ENCODE assay signal across 24 cellular contexts in the genomic region with DNA sequence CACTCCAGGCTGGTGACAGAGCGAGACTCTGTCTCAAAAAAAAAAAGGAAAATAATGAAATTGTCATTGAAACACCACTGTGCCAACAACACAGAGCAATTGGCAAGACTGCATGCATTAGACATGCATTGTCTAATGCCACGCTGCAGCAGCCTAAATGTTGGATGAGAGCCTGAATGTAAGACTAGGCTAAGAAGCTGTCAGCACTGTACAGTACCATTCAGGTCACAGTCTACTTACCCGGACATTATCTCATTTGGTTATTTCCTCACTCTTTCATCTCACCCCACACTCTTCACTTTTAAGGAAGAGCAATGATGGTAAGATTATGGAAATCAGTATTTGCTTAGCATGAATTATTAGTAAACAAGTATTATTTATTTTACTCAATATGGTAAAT. TPM values are rescaled to one million over a fixed set of nuclear protein-coding genes. Genes with fewer than 3 reads are reported as not detected.
A peak's percentile ranks its signal among the peaks of the same experiment; 100 is the strongest.
DNase-seq lines count a peak whose midpoint lies in the region; ATAC-seq and TF ChIP-seq lines count a peak whose summit lies in the region.
"Had no signal": no experiment of that assay in that cellular context is flagged by ENCODE, and none has a peak within 500 bp of the region (broad histone marks: within the 10 kb centered on the region; RNA-seq: fewer than 3 reads in every experiment).

No MANE protein-coding gene starts in this region.

- H3K27ac ChIP-seq in right cardiac atrium (ENCODE audit: low read length) (no peak overlapping the region), heart right ventricle (no peak overlapping the region)
- H3K27ac ChIP-seq: BLaER1 had no signal

- H3K27ac Mint-ChIP-seq in activated CD8-positive, alpha-beta memory T cell treated with anti-CD3 and anti-CD28 coated beads, Interleukin-2, amount 10 ng/mL, durations not matched to agents 7 days and 5 days: no peak overlapping the region
- H3K27ac Mint-ChIP-seq: CD14-positive monocyte; CD4-positive, alpha-beta memory T cell; CD4-positive, CD25-positive, alpha-beta regulatory T cell; CD8-positive, alpha-beta memory T cell had no signal

- H3K36me3 ChIP-seq in heart right ventricle: no peaks in the 10 kb centered on the region
- H3K36me3 ChIP-seq: BE2C, BLaER1 had no signal

- no peaks in the 10 kb centered on the region for H3K27me3 ChIP-seq in right cardiac atrium (ENCODE audit: control insufficient read depth, insufficient read depth)
- no peaks in the 10 kb centered on the region for H3K27me3 ChIP-seq in heart right ventricle
- H3K27me3 ChIP-seq: BE2C, BLaER1 had no signal

- no peaks in the 10 kb centered on the region for H3K36me3 Mint-ChIP-seq in activated CD8-positive, alpha-beta memory T cell treated with anti-CD3 and anti-CD28 coated beads, Interleukin-2, amount 10 ng/mL, durations not matched to agents 7 days and 5 days
- H3K36me3 Mint-ChIP-seq: CD14-positive monocyte; CD4-positive, alpha-beta memory T cell; CD4-positive, CD25-positive, alpha-beta regulatory T cell; CD8-positive, alpha-beta memory T cell had no signal

- peaks cover 2% of the 10 kb centered on the region for H3K9me3 Mint-ChIP-seq in activated CD8-positive, alpha-beta memory T cell treated with anti-CD3 and anti-CD28 coated beads, Interleukin-2, amount 10 ng/mL, durations not matched to agents 7 days and 5 days (ENCODE audit: low read depth)

- H3K27me3 Mint-ChIP-seq in activated CD8-positive, alpha-beta memory T cell treated with anti-CD3 and anti-CD28 coated beads, Interleukin-2, amount 10 ng/mL, durations not matched to agents 7 days and 5 days: peaks cover 9% of the 10 kb centered on the region

- CTCF ChIA-PET in activated CD8-positive, alpha-beta memory T cell treated with anti-CD3 and anti-CD28 coated beads, Interleukin-2, amount 10 ng/mL, durations not matched to agents 7 days and 5 days (lab: Charles Lee): interaction anchor here (1.5 kb wide), 1 partner anchor 12 kb away, joined by 5 read pairs; no protein-coding TSS in a partner anchor

- H3K4me1 ChIP-seq in right cardiac atrium (ENCODE audit: control insufficient read depth, insufficient read depth, low read length) (peaks cover 9% of the 10 kb centered on the region), heart right ventricle (peaks cover 10 to 37% (median 17%) of the 10 kb centered on the region in 9 donors)
- H3K4me1 ChIP-seq: BE2C, BLaER1 had no signal

- no peak for TF ChIP-seq CTCF in heart right ventricle (IDR thresholded peaks at IDR 0.05)

- intact Hi-C loops in Right ventricle myocardium superior (cut with DNase I) (no loop called here), right cardiac atrium (cut with DNase I) (no loop called here), heart right ventricle (cut with DNase I) (no loop called here), cardiac septum (cut with DNase I) (no loop called here), left ventricle myocardium superior (cut with micrococcal nuclease) (no loop called here)

- WGBS in right cardiac atrium: 62% methylated on average over 3 of the region's 3 CpGs
- 55 to 68% methylated on average over 3 of the region's 3 CpGs for WGBS in heart right ventricle, 2 donors

- H3K4me3 Mint-ChIP-seq in activated CD8-positive, alpha-beta memory T cell treated with anti-CD3 and anti-CD28 coated beads, Interleukin-2, amount 10 ng/mL, durations not matched to agents 7 days and 5 days: no peak overlapping the region
- H3K4me3 Mint-ChIP-seq: CD14-positive monocyte; CD4-positive, alpha-beta memory T cell; CD4-positive, CD25-positive, alpha-beta regulatory T cell; CD8-positive, alpha-beta memory T cell had no signal

- peak; percentile 74 for ATAC-seq in Right ventricle myocardium superior (ENCODE audit: poor library complexity)
- no peak for ATAC-seq in right cardiac atrium
- ATAC-seq in heart right ventricle: peak in 5 of 8 donors; percentile 36 to 73 (median 41)
- peak; percentile 71 for ATAC-seq in left ventricle myocardium superior
- no peak for ATAC-seq in activated CD8-positive, alpha-beta memory T cell treated with anti-CD3 and anti-CD28 coated beads, Interleukin-2, amount 10 ng/mL, durations not matched to agents 7 days and 5 days
- ATAC-seq: GM12878 had no signal

- no peaks in the 10 kb centered on the region for H3K9me3 ChIP-seq in right cardiac atrium (ENCODE audit: control insufficient read depth, low read length)
- H3K9me3 ChIP-seq in heart right ventricle: peaks cover 0 to 5% (median 0%) of the 10 kb centered on the region in 11 donors
- H3K9me3 ChIP-seq: BE2C had no signal

- no peak for DNase-seq in Right ventricle myocardium superior
- no peak for DNase-seq in right cardiac atrium
- DNase-seq in heart right ventricle: no peak
- DNase-seq in cardiac septum (ENCODE audit: low spot score): no peak
- DNase-seq in left ventricle myocardium superior: no peak
- DNase-seq in activated CD8-positive, alpha-beta memory T cell treated with anti-CD3 and anti-CD28 coated beads, Interleukin-2, amount 10 ng/mL, durations not matched to agents 7 days and 5 days: no peak
- DNase-seq: 8988T; ACHN; BE2C; C1 segment of cervical spinal cord; CD4-positive, alpha-beta memory T cell; CD4-positive, CD25-positive, alpha-beta regulatory T cell; CD8-positive, alpha-beta memory T cell; COR-L47; DMS 273 treated with DMSO at 0.1 percent for 48 hours; DMS153; DMS53; DMS79; DND-41; EL; GDM1 had no signal

- H3K4me1 Mint-ChIP-seq in activated CD8-positive, alpha-beta memory T cell treated with anti-CD3 and anti-CD28 coated beads, Interleukin-2, amount 10 ng/mL, durations not matched to agents 7 days and 5 days: no peaks in the 10 kb centered on the region
- H3K4me1 Mint-ChIP-seq: CD14-positive monocyte; CD4-positive, alpha-beta memory T cell; CD4-positive, CD25-positive, alpha-beta regulatory T cell; CD8-positive, alpha-beta memory T cell had no signal

- H3K4me3 ChIP-seq in right cardiac atrium (ENCODE audit: low read length) (no peak overlapping the region), heart right ventricle (no peak overlapping the region)
- H3K4me3 ChIP-seq: BLaER1, GM12878 had no signal

RNA-seq across cellular contexts. Expression of a gene that starts 31.3 kb away (rescaled TPM):
- total RNA-seq in Right ventricle myocardium superior (135 TPM), right cardiac atrium (100 to 1,000 TPM; 132 to 178 (median 141) TPM), heart right ventricle (100 to 1,000 TPM; 136 to 249 (median 184) TPM), cardiac septum (214 TPM), left ventricle myocardium superior (143 TPM)
- polyA plus RNA-seq in right cardiac atrium (57.9 TPM), heart right ventricle (100 to 1,000 TPM in 1 of 2 donors, 10 to 100 TPM in 1; 47.1 to 100 TPM)
- 100 to 1,000 TPM; 123 to 194 TPM for total RNA-seq in activated CD8-positive, alpha-beta memory T cell treated with anti-CD3 and anti-CD28 coated beads, Interleukin-2, amount 10 ng/mL, durations not matched to agents 7 days and 5 days

Comparison
In these comparisons a context has a peak if more than half of its experiments do, and no peak if none do; other contexts are left out.
1. ATAC-seq: peak in Right ventricle myocardium superior (single experiment), heart right ventricle (5 of 8) and left ventricle myocardium superior (single experiment); none in right cardiac atrium (0 of 2) and activated CD8-positive, alpha-beta memory T cell treated with anti-CD3 and anti-CD28 coated beads, Interleukin-2, amount 10 ng/mL, durations not matched to agents 7 days and 5 days (single experiment).